In the genomic region with DNA sequence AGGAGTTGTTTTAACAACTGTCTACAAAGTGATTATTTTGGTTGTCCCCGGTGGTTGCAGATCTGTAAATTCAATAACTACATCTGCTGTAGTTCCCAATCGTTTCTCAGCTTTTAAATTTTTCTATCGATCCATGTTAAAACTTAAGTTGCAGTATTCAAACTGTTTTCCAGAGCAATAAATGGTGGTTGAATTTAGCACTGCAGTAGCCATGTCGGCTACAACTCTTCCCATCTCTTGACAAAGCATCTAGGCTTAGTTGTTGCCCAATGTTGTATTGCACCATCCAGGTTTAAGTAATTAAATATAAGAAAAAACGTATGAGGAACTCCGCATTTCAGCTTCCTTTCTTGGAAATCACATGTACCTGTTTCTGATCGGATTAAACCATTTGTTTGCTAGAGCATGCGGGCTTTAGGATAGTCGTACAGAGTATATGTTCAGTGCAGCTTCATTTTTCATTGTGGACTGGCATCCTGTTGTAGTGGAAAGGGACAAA, we compare ENCODE assay signal across 8 cellular contexts.
DNase-seq lines count a peak whose midpoint lies in the region; ATAC-seq and TF ChIP-seq lines count a peak whose summit lies in the region.

No MANE protein-coding gene starts in this region.

- no peak overlapping the region for H3K9ac ChIP-seq in parathyroid adenoma

- H3K36me3 ChIP-seq in parathyroid adenoma (ENCODE audit: control insufficient read depth, insufficient read depth, low read length), result no peaks in the 10 kb centered on the region

- POLR2A ChIA-PET in RWPE1 (lab: Yijun Ruan, JAX; ENCODE audit: low non-redundant PET), result interaction anchor here (0.9 kb wide), 1 partner anchor 12 kb away, joined by 3 read pairs; no protein-coding TSS in a partner anchor

- CTCF ChIA-PET in RWPE1 (lab: Yijun Ruan, JAX), result interaction anchor here (0.6 kb wide), 2 partner anchors 208 to 1435 kb away, joined by 3 to 9 read pairs; no protein-coding TSS in a partner anchor

- no peaks in the 10 kb centered on the region for H3K27me3 ChIP-seq in parathyroid adenoma (ENCODE audit: control insufficient read depth, insufficient read depth, low read length)

- H3K79me2 ChIP-seq in parathyroid adenoma, result peaks cover 7% of the 10 kb centered on the region

- TF ChIP-seq POLR2A in erythroblast (IDR thresholded peaks at IDR 0.05; ENCODE audit: low read length), result peak; percentile 23

- DNase-seq in T-helper 1 cell, result no peak
- peak; percentile 21 for DNase-seq in RWPE1 (ENCODE audit: low spot score)
- peak; percentile 50 to 66 for DNase-seq in erythroblast (lab: John Stamatoyannopoulos, UW)
- DNase-seq in retina, result no peak
- DNase-seq in effector CD4-positive, alpha-beta T cell, result no peak

- H3K27me3 Mint-ChIP-seq in T-helper 1 cell treated with Interleukin-12 subunit alpha and Interleukin-12 subunit beta and Interleukin-4 antibody, amounts not matched to agents 30 μg/mL and 1 μg/mL, for 36 hours (ENCODE audit: low read depth), result no peaks in the 10 kb centered on the region

- peak overlapping the region; percentile 75 for H2AFZ ChIP-seq in parathyroid adenoma

- no peaks in the 10 kb centered on the region for H3K9me3 Mint-ChIP-seq in T-helper 1 cell treated with Interleukin-12 subunit alpha and Interleukin-12 subunit beta and Interleukin-4 antibody, amounts not matched to agents 30 μg/mL and 1 μg/mL, for 36 hours

- H3K4me1 ChIP-seq in parathyroid adenoma, result no peaks in the 10 kb centered on the region

- H3K27ac Mint-ChIP-seq in T-helper 1 cell treated with Interleukin-12 subunit alpha and Interleukin-12 subunit beta and Interleukin-4 antibody, amounts not matched to agents 30 μg/mL and 1 μg/mL, for 36 hours, result peak overlapping the region; percentile 77

- TF ChIP-seq CTCF in RWPE1 (conservative IDR thresholded peaks at IDR 0.05; ENCODE audit: low read depth) (no peak), parathyroid adenoma (IDR thresholded peaks at IDR 0.05) (no peak)

- H3K36me3 Mint-ChIP-seq in T-helper 1 cell treated with Interleukin-12 subunit alpha and Interleukin-12 subunit beta and Interleukin-4 antibody, amounts not matched to agents 30 μg/mL and 1 μg/mL, for 36 hours (ENCODE audit: low read depth), result peaks cover 23% of the 10 kb centered on the region

- H3K27ac ChIP-seq in RWPE1, result peak overlapping the region; percentile 89
- no peak overlapping the region for H3K27ac ChIP-seq in parathyroid adenoma

- peak overlapping the region; percentile 78 for H3K4me3 ChIP-seq in parathyroid adenoma (ENCODE audit: low read depth, low read length)

- peak overlapping the region; percentile 63 for H3K4me2 ChIP-seq in parathyroid adenoma (ENCODE audit: low read length)

- H3K4me1 Mint-ChIP-seq in T-helper 1 cell treated with Interleukin-12 subunit alpha and Interleukin-12 subunit beta and Interleukin-4 antibody, amounts not matched to agents 30 μg/mL and 1 μg/mL, for 36 hours (ENCODE audit: low read depth), result peaks cover 43% of the 10 kb centered on the region

- no peak for ATAC-seq in GM21381 (IDR thresholded peaks at IDR 0.05; ENCODE audit: unreplicated experiment)

- H3K4me3 Mint-ChIP-seq in T-helper 1 cell treated with Interleukin-12 subunit alpha and Interleukin-12 subunit beta and Interleukin-4 antibody, amounts not matched to agents 30 μg/mL and 1 μg/mL, for 36 hours, result peak overlapping the region; percentile 87

- H3K9me3 ChIP-seq in parathyroid adenoma (ENCODE audit: control insufficient read depth, low read length), result no peaks in the 10 kb centered on the region

Comparison
In these comparisons a context has a peak if more than half of its experiments do, and no peak if none do; other contexts are left out.
1. DNase-seq: peak in RWPE1 (single experiment) and erythroblast (2 of 2); none in T-helper 1 cell (0 of 5), retina (single experiment) and effector CD4-positive, alpha-beta T cell (single experiment).